In genomic region chr2:170525566-170525900, GRCh38 we compare ENCODE assay signal across 11 cellular contexts.
DNase-seq lines count a peak whose midpoint lies in the region; ATAC-seq and TF ChIP-seq lines count a peak whose summit lies in the region.
"Had no signal": no experiment of that assay in that cellular context is flagged by ENCODE, and none has a peak within 500 bp of the region (broad histone marks: within the 10 kb centered on the region; RNA-seq: fewer than 3 reads in every experiment).

No MANE protein-coding gene starts in this region.

- H4K20me1 ChIP-seq in HCT116 (ENCODE audit: insufficient read depth): no peaks in the 10 kb centered on the region

- TF ChIP-seq CTCF in HCT116 (IDR thresholded peaks at IDR 0.05 in 2 of 3, conservative IDR thresholded peaks at IDR 0.05 in 1 of 3; ENCODE audit: borderline replicate concordance in 1 of 3, insufficient read depth in 1 of 3, low read depth in 2 of 3, low read length in 2 of 3) (no peak), astrocyte of the cerebellum (IDR thresholded peaks at IDR 0.05; ENCODE audit: low read depth, low read length, missing control alignments) (no peak)

- H3K79me2 ChIP-seq in HCT116 (ENCODE audit: insufficient read depth, low read length): no peaks in the 10 kb centered on the region

- H3K4me3 ChIP-seq in HCT116 (replicated peaks in 1 of 2; ENCODE audit: low read depth in 1 of 2, low read length in 2 of 2): no peak overlapping the region; a peak in 1 of 4 replicates
- H3K4me3 ChIP-seq in astrocyte of the cerebellum (ENCODE audit: low read depth, low read length): no peak overlapping the region
- H3K4me3 ChIP-seq in right cardiac atrium (ENCODE audit: low read length): no peak overlapping the region
- no peak overlapping the region for H3K4me3 ChIP-seq in stomach smooth muscle (ENCODE audit: low read length in 2 of 2)

- intact Hi-C loops in HCT116 (cut with micrococcal nuclease): no loop called here
- intact Hi-C loops in right cardiac atrium (cut with DNase I): no loop called here

- H3K36me3 ChIP-seq in HCT116 (ENCODE audit: control insufficient read depth in 1 of 2, insufficient read depth in 2 of 2, low read length in 2 of 2) (no peaks in the 10 kb centered on the region), stomach smooth muscle (ENCODE audit: control insufficient read depth in 2 of 2, insufficient read depth in 2 of 2, low read length in 2 of 2) (no peaks in the 10 kb centered on the region)

- peak overlapping the region; percentile 62 for H3K4me2 ChIP-seq in HCT116 (ENCODE audit: low read length)

- RAD21 ChIA-PET in HCT116 (lab: Charles Lee; ENCODE audit: low non-redundant PET in 1 of 2, low total read pairs in 2 of 2, uncharacterized antibody in 2 of 2, unreplicated experiment in 2 of 2): no interaction called here

- DNase-seq in HCT116 (ENCODE audit: low read depth, low spot score) (peak; percentile 71), astrocyte of the cerebellum (ENCODE audit: low read depth) (peak; percentile 96), right cardiac atrium (peak; percentile 69 to 83 (median 75)), SIG-M5 treated with dmso at 0.1 percent for 504 hours (lab: John Stamatoyannopoulos, UW; ENCODE audit: unreplicated experiment) (no peak), activated gamma-delta T cell treated with Interleukin-2 at 50 U/mL for 16 hours (no peak)
- DNase-seq in activated CD4-positive, CD25-positive, alpha-beta regulatory T cell (lab: John Stamatoyannopoulos, UW): no peak
- DNase-seq: activated effector memory CD4-positive, alpha-beta T cell treated with anti-CD3 and anti-CD28 coated beads, Interleukin-2, amount 50 U/mL, for 16 hours; naive B cell; NCI-H2081 had no signal

- no peak overlapping the region for H3K9ac ChIP-seq in HCT116 (ENCODE audit: low read length)
- H3K9ac ChIP-seq in stomach smooth muscle (ENCODE audit: low read length in 2 of 2): no peak overlapping the region

- H3K27ac ChIP-seq in HCT116 (ENCODE audit: low read depth, low read length) (no peak overlapping the region), right cardiac atrium (ENCODE audit: low read length) (no peak overlapping the region), stomach smooth muscle (ENCODE audit: low read length) (peak overlapping the region; percentile 20)

- H2AFZ ChIP-seq in HCT116 (ENCODE audit: low read depth, low read length, poor library complexity, severe bottlenecking): peak overlapping the region; percentile 97

- H3K4me1 ChIP-seq in HCT116 (ENCODE audit: control insufficient read depth in 1 of 2, insufficient read depth in 2 of 2, low read length in 2 of 2) (peaks cover 11 to 21% of the 10 kb centered on the region in 2 experiments; a peak in 3 of 4 replicates), right cardiac atrium (ENCODE audit: control insufficient read depth, insufficient read depth, low read length) (peaks cover 6% of the 10 kb centered on the region), stomach smooth muscle (ENCODE audit: control insufficient read depth, insufficient read depth, low read length) (peaks cover 19% of the 10 kb centered on the region)

- BruUV-seq in HCT116 (replicated peaks; lab: Mats Ljungman, UMichigan): no TSS peak

- no peaks in the 10 kb centered on the region for H3K9me3 ChIP-seq in HCT116 (ENCODE audit: control insufficient read depth in 1 of 2, insufficient read depth in 1 of 2, low read depth in 1 of 2, low read length in 2 of 2)
- H3K9me3 ChIP-seq in right cardiac atrium (ENCODE audit: control insufficient read depth, low read length): no peaks in the 10 kb centered on the region
- H3K9me3 ChIP-seq in stomach smooth muscle (ENCODE audit: control insufficient read depth in 2 of 2, low read length in 2 of 2): no peaks in the 10 kb centered on the region

- ATAC-seq in HCT116: peak; percentile 92
- ATAC-seq in right cardiac atrium: peak; percentile 76 to 88
- ATAC-seq in HG02798 (IDR thresholded peaks at IDR 0.05; ENCODE audit: poor library complexity, unreplicated experiment): no peak

- H3K9me2 ChIP-seq in HCT116 (ENCODE audit: insufficient read depth): no peaks in the 10 kb centered on the region

- no peaks in the 10 kb centered on the region for H3K27me3 ChIP-seq in HCT116 (ENCODE audit: insufficient read depth, low read length)
- H3K27me3 ChIP-seq in right cardiac atrium (ENCODE audit: control insufficient read depth, insufficient read depth): no peaks in the 10 kb centered on the region
- H3K27me3 ChIP-seq in stomach smooth muscle (ENCODE audit: control insufficient read depth in 1 of 2, insufficient read depth in 2 of 2, low read length in 2 of 2): no peaks in the 10 kb centered on the region

- in situ Hi-C loops in astrocyte of the cerebellum (cut with HindIII; ENCODE audit: low sequenced_read_pairs): no loop called here

- 26% methylated on average over 5 of the region's 5 CpGs for WGBS in right cardiac atrium

- CTCF ChIA-PET in HCT116 (lab: Charles Lee): interaction anchor here (0.6 kb wide), 1 partner anchor 125 kb away, joined by 5 read pairs; no protein-coding TSS in a partner anchor

- TF ChIP-seq POLR2A in HCT116 (IDR thresholded peaks at IDR 0.05; ENCODE audit: borderline replicate concordance, extremely low read depth, insufficient read depth, insufficient read length): no peak

- no peak for TF ChIP-seq RAD21 in HCT116 (IDR thresholded peaks at IDR 0.05; ENCODE audit: low read depth)

- POLR2A ChIA-PET in HCT116 (lab: Charles Lee): no interaction called here

TF ChIP-seq in HCT116, 20 proteins besides CTCF, POLR2A, EP300 and RAD21:
- 0 out of 2 replicates have a peak, but pooled peaks have one; percentile 25 for TF ChIP-seq SP1 (IDR thresholded peaks at IDR 0.05; ENCODE audit: low read depth)
- peak; percentile 76 for TF ChIP-seq FOSL1 (IDR thresholded peaks at IDR 0.05; ENCODE audit: low read depth)
- no peak for TF ChIP-seq EZH2phosphoT487 (IDR thresholded peaks at IDR 0.05; ENCODE audit: borderline replicate concordance)
- peak; percentile 79 for TF ChIP-seq JUND (IDR thresholded peaks at IDR 0.05)
- TF ChIP-seq CBX3 (IDR thresholded peaks at IDR 0.05; ENCODE audit: low read depth): peak; percentile 53; the same call in 1 of the 2 replicates

Comparison
In these comparisons a context has a peak if more than half of its experiments do, and no peak if none do; other contexts are left out.
1. DNase-seq: peak in HCT116 (single experiment), astrocyte of the cerebellum (single experiment) and right cardiac atrium (3 of 3); none in SIG-M5 treated with dmso at 0.1 percent for 504 hours (single experiment), activated gamma-delta T cell treated with Interleukin-2 at 50 U/mL for 16 hours (single experiment) and activated CD4-positive, CD25-positive, alpha-beta regulatory T cell (0 of 4).